In genomic region chr1:201942129-201942495, GRCh38 we compare ENCODE assay signal across 12 cellular contexts. TPM values are rescaled to one million over a fixed set of nuclear protein-coding genes. Genes with fewer than 3 reads are reported as not detected.
DNase-seq lines count a peak whose midpoint lies in the region; ATAC-seq and TF ChIP-seq lines count a peak whose summit lies in the region.
"Had no signal": no experiment of that assay in that cellular context is flagged by ENCODE, and none has a peak within 500 bp of the region (broad histone marks: within the 10 kb centered on the region; RNA-seq: fewer than 3 reads in every experiment).

No MANE protein-coding gene starts in this region.

- no peak for TF ChIP-seq POLR2A in Peyer's patch (IDR thresholded peaks at IDR 0.05)

- H3K9ac ChIP-seq in rectal smooth muscle tissue (ENCODE audit: low read length), result no peak overlapping the region

- DNase-seq in AG04449 (ENCODE audit: low read depth, low spot score) (no peak), Peyer's patch (no peak), SW 1271 (lab: John Stamatoyannopoulos, UW) (no peak), HPDE6-E6E7 (ENCODE audit: extremely low spot score) (no peak), NCI-H2081 (lab: John Stamatoyannopoulos, UW) (no peak)
- DNase-seq: dermis blood vessel endothelial cell; mucosa of descending colon; stimulated activated naive CD4-positive, alpha-beta T cell treated with Interleukin-2 at 50 U/mL for 16 hours had no signal

- CTCF ChIA-PET in AG04449 (lab: Yijun Ruan, JAX), result interaction anchor here (1.3 to 2.1 kb wide), 3 partner anchors 10 to 46 kb away, joined by 3 to 12 read pairs (median 3); no protein-coding TSS in a partner anchor

- no peak for ATAC-seq in HG02763 (IDR thresholded peaks at IDR 0.05; ENCODE audit: unreplicated experiment)
- ATAC-seq: mucosa of descending colon, sciatic nerve had no signal

- H3K4me3 ChIP-seq in AG04449 (ENCODE audit: low read depth, low read length) (peak overlapping the region; percentile 43), Peyer's patch (peak overlapping the region in 2 of 4 donors; percentile 14 to 59), rectal smooth muscle tissue (ENCODE audit: low read length) (peak overlapping the region; percentile 54)
- H3K4me3 ChIP-seq: mucosa of descending colon had no signal

- peak overlapping the region in 3 of 4 donors; percentile 34 to 52 (median 49) for H3K27ac ChIP-seq in Peyer's patch
- peak overlapping the region; percentile 13 for H3K27ac ChIP-seq in layer of hippocampus (ENCODE audit: low read depth, low read length)
- H3K27ac ChIP-seq in rectal smooth muscle tissue (ENCODE audit: low read depth, low read length), result peak overlapping the region; percentile 78

- TF ChIP-seq CTCF in AG04449 (IDR thresholded peaks at IDR 0.05; ENCODE audit: insufficient read depth, low read length, missing control alignments) (no peak), Peyer's patch (IDR thresholded peaks at IDR 0.05) (no peak)

- no peaks in the 10 kb centered on the region for H3K4me1 ChIP-seq in Peyer's patch
- H3K4me1 ChIP-seq in rectal smooth muscle tissue (ENCODE audit: control insufficient read depth, insufficient read depth, low read length), result peaks cover 24% of the 10 kb centered on the region

- H3K36me3 ChIP-seq in Peyer's patch (no peaks in the 10 kb centered on the region), rectal smooth muscle tissue (ENCODE audit: control insufficient read depth, insufficient read depth, low read length) (no peaks in the 10 kb centered on the region)

- POLR2A ChIA-PET in AG04449 (lab: Yijun Ruan, JAX), result no interaction called here

- no peaks in the 10 kb centered on the region for H3K27me3 ChIP-seq in Peyer's patch
- no peaks in the 10 kb centered on the region for H3K27me3 ChIP-seq in layer of hippocampus (ENCODE audit: control insufficient read depth, insufficient read depth, low read length)
- H3K27me3 ChIP-seq in rectal smooth muscle tissue (ENCODE audit: control insufficient read depth, insufficient read depth, low read length), result no peaks in the 10 kb centered on the region

- no peaks in the 10 kb centered on the region for H3K9me3 ChIP-seq in Peyer's patch
- H3K9me3 ChIP-seq: mucosa of descending colon had no signal

RNA-seq across cellular contexts. Expression of gene LMOD1, which starts 4.2 kb away (rescaled TPM):
- 10 to 100 TPM in 3 of 4 donors, 1 to 10 TPM in 1; 10.0 to 70.1 (median 32.6) TPM for total RNA-seq in Peyer's patch

RNA-seq across cellular contexts. Expression of gene TIMM17A, which starts 13.2 kb away (rescaled TPM):
- 10 to 100 TPM; 20.6 to 31.0 (median 21.6) TPM for total RNA-seq in Peyer's patch

RNA-seq across cellular contexts. Expression of gene RNPEP, which starts 40.3 kb away (rescaled TPM):
- 100 to 1,000 TPM; 165 to 257 (median 204) TPM for total RNA-seq in Peyer's patch

RNA-seq across cellular contexts. Expression of gene SHISA4, which starts 53.4 kb away (rescaled TPM):
- 10 to 100 TPM in 1 of 4 donors, 1 to 10 TPM in 3; 2.9 to 10.7 (median 4.8) TPM for total RNA-seq in Peyer's patch

Comparison
In these comparisons a context has a peak if more than half of its experiments do, and no peak if none do; other contexts are left out.
1. H3K27ac ChIP-seq: peak in every context shown above with its lines; median percentile 78 in rectal smooth muscle tissue; 49 in Peyer's patch; 13 in layer of hippocampus.